1 cellular context compared by ENCODE assay signal in the genomic region with DNA sequence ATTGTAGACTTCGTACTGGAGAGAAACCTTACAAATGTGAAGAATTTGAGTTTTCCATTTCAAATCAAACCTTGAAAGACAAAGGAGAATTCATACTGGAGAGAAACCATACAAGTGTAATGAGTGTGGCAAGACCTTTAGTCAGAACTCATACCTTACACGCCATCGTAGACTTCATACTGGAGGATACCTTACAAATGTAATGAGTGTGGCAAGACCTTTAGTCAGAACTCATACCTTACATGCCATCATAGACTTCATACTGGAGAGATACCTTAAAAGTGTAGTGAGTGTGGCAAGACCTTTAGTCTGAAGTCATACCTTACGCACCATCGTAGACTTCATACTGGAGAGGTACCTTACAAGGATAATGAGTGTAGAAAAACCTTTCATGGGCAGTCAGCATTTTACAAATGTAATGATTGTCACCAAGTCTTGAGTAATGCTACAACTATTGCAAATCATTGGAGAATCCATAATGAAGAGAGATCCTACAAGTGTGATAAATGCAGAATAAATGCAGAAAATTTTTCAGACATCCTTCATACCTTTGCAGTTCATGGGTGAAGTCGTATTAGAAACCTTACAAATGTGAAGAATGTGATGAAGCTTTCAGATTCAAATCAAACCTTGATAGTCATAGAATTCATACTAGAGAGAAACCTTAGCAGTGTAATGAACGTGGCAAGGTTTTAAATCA.
A peak's percentile ranks its signal among the peaks of the same experiment; 100 is the strongest.
TF ChIP-seq lines count a peak whose summit lies in the region.

No MANE protein-coding gene starts in this region.

TF ChIP-seq in HEK293, 187 proteins besides CTCF, POLR2A, EP300 and RAD21:
- TF ChIP-seq ZNF843 (tag by site-specific recombination; IDR thresholded peaks at IDR 0.05) (no peak), ZNF274 (IDR thresholded peaks at IDR 0.05; ENCODE audit: low read length) (peak; percentile 32; the same call in 1 of the 2 replicates), ZNF274 (tag by site-specific recombination; IDR thresholded peaks at IDR 0.05; ENCODE audit: borderline replicate concordance) (peak; percentile 78; the same call in 1 of the 2 replicates), TRIM28 (IDR thresholded peaks at IDR 0.05; ENCODE audit: borderline replicate concordance, low read length) (peak; percentile 20; the same call in 1 of the 2 replicates)
TF ChIP-seq in HEK293: peak in this region for 2.
